In genomic region chr6:33166811-33167210, GRCh38 we compare ENCODE assay signal across 22 cellular contexts. TPM values are rescaled to one million over a fixed set of nuclear protein-coding genes. Genes with fewer than 3 reads are reported as not detected.
A peak's percentile ranks its signal among the peaks of the same experiment; 100 is the strongest.
DNase-seq lines count a peak whose midpoint lies in the region; ATAC-seq and TF ChIP-seq lines count a peak whose summit lies in the region.
"Had no signal": no experiment of that assay in that cellular context is flagged by ENCODE, and none has a peak within 500 bp of the region (broad histone marks: within the 10 kb centered on the region; RNA-seq: fewer than 3 reads in every experiment).

No MANE protein-coding gene starts in this region.

- H3K27me3 ChIP-seq in spleen (replicated peaks in 1 of 7): no peaks in the 10 kb centered on the region
- H3K27me3 ChIP-seq: BLaER1 treated with 17β-estradiol and CSF1 and Interleukin-3, amounts not matched to agents 10 nM and 100 nM had no signal

- DNase-seq in Right ventricle myocardium inferior (ENCODE audit: missing footprints) (peak; percentile 33), cardiac septum (ENCODE audit: low spot score) (no peak), islet precursor cell (peak; percentile 42), spleen (peak; percentile 58), amniotic stem cell (lab: John Stamatoyannopoulos, UW) (no peak)
- DNase-seq: AML-193; CD4-positive, alpha-beta memory T cell; COR-L47; Karpas-422; NCI-H1092 treated with DMSO at 0.1 percent for 48 hours; NCI-H2029; NCI-H446; NCI-H524 treated with DMSO at 0.1 percent for 48 hours; NCI-H82; NK-92 treated with Interleukin-12 subunit alpha and Interleukin-12 subunit beta, amount 100 ng/mL, for 24 hours; RPMI8226; SHP77 had no signal

- no peak overlapping the region for H3K4me3 ChIP-seq in spleen
- H3K4me3 ChIP-seq: A549; BLaER1 treated with 17β-estradiol and CSF1 and Interleukin-3, amounts not matched to agents 10 nM and 100 nM had no signal

- ATAC-seq in Right ventricle myocardium inferior (no peak), GM21717 (IDR thresholded peaks at IDR 0.05; ENCODE audit: unreplicated experiment) (no peak), HG03175 (IDR thresholded peaks at IDR 0.05; ENCODE audit: unreplicated experiment) (no peak)
- no peak for ATAC-seq in activated T-helper 17 cell treated with anti-CD3 and anti-CD28 coated beads, Interleukin-2, amount 50 U/mL, for 72 hours (replicated peaks)
- ATAC-seq: A549 had no signal

- H3K27ac ChIP-seq in spleen: no peak overlapping the region
- H3K27ac ChIP-seq: A549; BLaER1 treated with 17β-estradiol and CSF1 and Interleukin-3, amounts not matched to agents 10 nM and 100 nM had no signal

- TF ChIP-seq POLR2A in spleen (IDR thresholded peaks at IDR 0.05): no peak

- H3K9me3 Mint-ChIP-seq in activated T-helper 17 cell treated with anti-CD3 and anti-CD28 coated beads, Interleukin-2, amount 50 U/mL, for 72 hours: no peaks in the 10 kb centered on the region

- WGBS in spleen, 5 donors: 84 to 90% (median 86%) methylated on average over 7 of the region's 7 CpGs

- H3K36me3 Mint-ChIP-seq in activated T-helper 17 cell treated with anti-CD3 and anti-CD28 coated beads, Interleukin-2, amount 50 U/mL, for 72 hours (ENCODE audit: low read depth): no peaks in the 10 kb centered on the region
- H3K36me3 Mint-ChIP-seq: CD4-positive, alpha-beta memory T cell had no signal

- intact Hi-C loops in Right ventricle myocardium inferior (cut with DNase I) (no loop called here), cardiac septum (cut with DNase I) (no loop called here), spleen (cut with DNase I; ENCODE audit: low total_unique reads) (no loop called here)

- H3K27ac Mint-ChIP-seq in activated T-helper 17 cell treated with anti-CD3 and anti-CD28 coated beads, Interleukin-2, amount 50 U/mL, for 72 hours: peak overlapping the region; percentile 65
- H3K27ac Mint-ChIP-seq: CD4-positive, alpha-beta memory T cell had no signal

- no peaks in the 10 kb centered on the region for H3K36me3 ChIP-seq in spleen
- H3K36me3 ChIP-seq: BLaER1 treated with 17β-estradiol and CSF1 and Interleukin-3, amounts not matched to agents 10 nM and 100 nM had no signal

- H3K27me3 Mint-ChIP-seq in activated T-helper 17 cell treated with anti-CD3 and anti-CD28 coated beads, Interleukin-2, amount 50 U/mL, for 72 hours: peaks cover 6% of the 10 kb centered on the region

- no peaks in the 10 kb centered on the region for H3K9me3 ChIP-seq in spleen
- H3K9me3 ChIP-seq: A549; BLaER1 treated with 17β-estradiol and CSF1 and Interleukin-3, amounts not matched to agents 10 nM and 100 nM had no signal

- H3K4me1 Mint-ChIP-seq in activated T-helper 17 cell treated with anti-CD3 and anti-CD28 coated beads, Interleukin-2, amount 50 U/mL, for 72 hours: no peaks in the 10 kb centered on the region

- peaks cover 0 to 8% (median 4%) of the 10 kb centered on the region in 6 donors for H3K4me1 ChIP-seq in spleen

- H3K4me3 Mint-ChIP-seq in activated T-helper 17 cell treated with anti-CD3 and anti-CD28 coated beads, Interleukin-2, amount 50 U/mL, for 72 hours: no peak overlapping the region
- H3K4me3 Mint-ChIP-seq: CD4-positive, alpha-beta memory T cell had no signal

- TF ChIP-seq CTCF in spleen (IDR thresholded peaks at IDR 0.05 in 8 of 11, conservative IDR thresholded peaks at IDR 0.05 in 3 of 11): no peak

RNA-seq across cellular contexts. Expression of gene COL11A2, which starts 25.5 kb away (rescaled TPM):
- total RNA-seq in Right ventricle myocardium inferior: 1.1 TPM
- total RNA-seq in cardiac septum: 1.7 TPM
- total RNA-seq in activated T-helper 17 cell treated with anti-CD3 and anti-CD28 coated beads, Interleukin-2, amount 50 U/mL, for 72 hours: 1 to 10 TPM; 1.2 to 3.3 TPM
- total RNA-seq in spleen: 1 to 10 TPM in 6 of 7 donors, under 1 TPM in 1; 0.79 to 2.4 (median 1.3) TPM
- 1 to 10 TPM in 2 of 3 donors, under 1 TPM in 1; 0.68 to 2.2 (median 1.8) TPM for polyA plus RNA-seq in spleen

RNA-seq across cellular contexts. Expression of gene RXRB, which starts 33.7 kb away (rescaled TPM):
- 39.3 TPM for total RNA-seq in Right ventricle myocardium inferior
- 33.5 TPM for total RNA-seq in cardiac septum
- total RNA-seq in activated T-helper 17 cell treated with anti-CD3 and anti-CD28 coated beads, Interleukin-2, amount 50 U/mL, for 72 hours: 10 to 100 TPM; 31.0 to 68.7 TPM
- total RNA-seq in spleen: 10 to 100 TPM; 30.9 to 66.8 (median 54.2) TPM
- polyA plus RNA-seq in spleen: 10 to 100 TPM; 29.1 to 72.4 (median 53.0) TPM

RNA-seq across cellular contexts. Expression of gene SLC39A7, which starts 33.9 kb away (rescaled TPM):
- total RNA-seq in Right ventricle myocardium inferior: 55.4 TPM
- total RNA-seq in cardiac septum: 62.4 TPM
- total RNA-seq in activated T-helper 17 cell treated with anti-CD3 and anti-CD28 coated beads, Interleukin-2, amount 50 U/mL, for 72 hours: 10 to 100 TPM; 50.5 to 65.0 TPM
- total RNA-seq in spleen: 10 to 100 TPM; 42.8 to 58.7 (median 48.8) TPM
- 10 to 100 TPM; 28.8 to 42.3 (median 33.8) TPM for polyA plus RNA-seq in spleen

RNA-seq across cellular contexts. Expression of gene HSD17B8, which starts 37.6 kb away (rescaled TPM):
- total RNA-seq in Right ventricle myocardium inferior (25.0 TPM), cardiac septum (9.9 TPM), spleen (10 to 100 TPM in 5 of 7 donors, 1 to 10 TPM in 2; 8.7 to 20.1 (median 14.9) TPM)
- total RNA-seq in activated T-helper 17 cell treated with anti-CD3 and anti-CD28 coated beads, Interleukin-2, amount 50 U/mL, for 72 hours: 10 to 100 TPM in 1 of 2 donors, 1 to 10 TPM in 1; 3.4 to 13.1 TPM
- 10 to 100 TPM; 15.8 to 24.1 (median 16.5) TPM for polyA plus RNA-seq in spleen

RNA-seq across cellular contexts. Expression of gene RING1, which starts 41.5 kb away (rescaled TPM):
- total RNA-seq in Right ventricle myocardium inferior (27.7 TPM), cardiac septum (24.5 TPM), spleen (10 to 100 TPM; 13.4 to 37.8 (median 29.6) TPM)
- total RNA-seq in activated T-helper 17 cell treated with anti-CD3 and anti-CD28 coated beads, Interleukin-2, amount 50 U/mL, for 72 hours: 10 to 100 TPM; 22.7 to 25.1 TPM
- 10 to 100 TPM; 29.2 to 42.3 (median 32.5) TPM for polyA plus RNA-seq in spleen

Comparison
In these comparisons a context has a peak if more than half of its experiments do, and no peak if none do; other contexts are left out.
1. DNase-seq: peak in Right ventricle myocardium inferior (single experiment), islet precursor cell (single experiment) and spleen (single experiment); none in cardiac septum (single experiment) and amniotic stem cell (single experiment).